Comparison of ENCODE assay signal across 13 cellular contexts in the genomic region with DNA sequence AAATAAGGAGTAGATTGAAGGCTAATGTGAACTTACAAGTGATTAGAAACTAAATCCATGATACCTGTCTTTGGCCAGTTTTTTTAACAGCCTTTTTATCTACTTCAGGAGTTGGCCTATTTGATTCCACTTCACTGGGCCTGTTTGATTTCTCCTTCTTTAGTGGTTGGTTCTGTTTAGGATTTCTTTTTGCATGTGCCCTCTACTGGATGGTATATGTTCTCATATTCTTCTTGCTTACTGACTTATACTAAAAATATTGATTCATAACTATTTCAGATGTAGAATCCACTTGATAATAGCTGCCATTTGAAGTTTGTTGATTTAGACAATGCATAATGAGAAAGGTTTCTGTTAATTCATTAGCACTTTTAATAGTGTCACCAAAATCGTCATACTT. TPM values are rescaled to one million over a fixed set of nuclear protein-coding genes. Genes with fewer than 3 reads are reported as not detected.
DNase-seq lines count a peak whose midpoint lies in the region; ATAC-seq and TF ChIP-seq lines count a peak whose summit lies in the region.
"Had no signal": no experiment of that assay in that cellular context is flagged by ENCODE, and none has a peak within 500 bp of the region (broad histone marks: within the 10 kb centered on the region; RNA-seq: fewer than 3 reads in every experiment).

No MANE protein-coding gene starts in this region.

- peaks cover 6% of the 10 kb centered on the region for H3K4me1 ChIP-seq in left ventricle myocardium inferior
- no peaks in the 10 kb centered on the region for H3K4me1 ChIP-seq in right cardiac atrium (ENCODE audit: control insufficient read depth, insufficient read depth, low read length)
- H3K4me1 ChIP-seq in Panc1 (ENCODE audit: control insufficient read depth, insufficient read depth, low read length), result no peaks in the 10 kb centered on the region; the same call in 1 of the 2 replicates
- H3K4me1 ChIP-seq in subcutaneous abdominal adipose tissue (ENCODE audit: control insufficient read depth in 5 of 5, insufficient read depth in 5 of 5, low read length in 5 of 5), result no peaks in the 10 kb centered on the region

- intact Hi-C loops in left ventricle myocardium inferior (cut with micrococcal nuclease), result no loop called here
- intact Hi-C loops in right cardiac atrium (cut with DNase I), result no loop called here
- intact Hi-C loops in Panc1 (cut with micrococcal nuclease; ENCODE audit: unreplicated experiment), result loop anchor here (10.0 kb wide), 1 partner anchor 101 kb away; no protein-coding TSS in a partner anchor
- intact Hi-C loops in sciatic nerve (cut with DNase I), result no loop called here

- no peaks in the 10 kb centered on the region for H3K27me3 ChIP-seq in left ventricle myocardium inferior (ENCODE audit: low read depth)
- no peaks in the 10 kb centered on the region for H3K27me3 ChIP-seq in right cardiac atrium (ENCODE audit: control insufficient read depth, insufficient read depth)
- no peaks in the 10 kb centered on the region for H3K27me3 ChIP-seq in Panc1 (ENCODE audit: control insufficient read depth, insufficient read depth, low read length)
- no peaks in the 10 kb centered on the region for H3K27me3 ChIP-seq in subcutaneous abdominal adipose tissue (ENCODE audit: control insufficient read depth in 5 of 5, insufficient read depth in 4 of 5, low read length in 5 of 5)

- H3K36me3 ChIP-seq in left ventricle myocardium inferior (peaks cover 66% of the 10 kb centered on the region), Panc1 (ENCODE audit: control insufficient read depth, insufficient read depth, low read length) (peaks cover 6% of the 10 kb centered on the region; the same call in 1 of the 2 replicates), subcutaneous abdominal adipose tissue (ENCODE audit: control insufficient read depth in 5 of 5, insufficient read depth in 5 of 5, low read length in 5 of 5) (peaks cover 13 to 42% (median 20%) of the 10 kb centered on the region in 5 donors)

- WGBS in right cardiac atrium, result 90% methylated on average over 1 of the region's 1 CpG

- POLR2A ChIA-PET in Panc1 (lab: Charles Lee), result no interaction called here

- in situ Hi-C loops in Panc1 (cut with HindIII; ENCODE audit: low pct_unique_long_range_greater_than_20kb, low sequenced_read_pairs), result no loop called here

- DNase-seq in left ventricle myocardium inferior (no peak), right cardiac atrium (no peak), Panc1 (ENCODE audit: low read depth, low spot score) (no peak), epithelial cell of esophagus (ENCODE audit: low read depth) (peak; percentile 5), sciatic nerve (ENCODE audit: low spot score) (no peak), superior temporal gyrus (ENCODE audit: extremely low spot score) (no peak)
- DNase-seq in stimulated activated CD8-positive, alpha-beta memory T cell treated with anti-CD3 and anti-CD28 coated beads, Interleukin-4, amount 100 ng/mL, for 48 hours, result no peak
- DNase-seq: AML-193, NCI-H345 had no signal

- TF ChIP-seq CTCF in left ventricle myocardium inferior (IDR thresholded peaks at IDR 0.05; ENCODE audit: borderline replicate concordance), result peak; percentile 28
- peak; percentile 26; the same call in 1 of the 2 replicates for TF ChIP-seq CTCF in Panc1 (IDR thresholded peaks at IDR 0.05)
- TF ChIP-seq CTCF in epithelial cell of esophagus (IDR thresholded peaks at IDR 0.05; ENCODE audit: insufficient read depth, low read depth, low read length, missing control alignments), result peak; percentile 10

- BruUV-seq in Panc1 (replicated peaks; lab: Mats Ljungman, UMichigan), result no TSS peak

- H3K4me3 ChIP-seq in left ventricle myocardium inferior, result no peak overlapping the region
- H3K4me3 ChIP-seq in right cardiac atrium (ENCODE audit: low read length), result no peak overlapping the region
- no peak overlapping the region for H3K4me3 ChIP-seq in Panc1 (ENCODE audit: low read depth in 2 of 2, low read length in 2 of 2)
- H3K4me3 ChIP-seq in epithelial cell of esophagus (ENCODE audit: low read length), result no peak overlapping the region
- H3K4me3 ChIP-seq in subcutaneous abdominal adipose tissue (ENCODE audit: low read depth in 1 of 5, low read length in 5 of 5), result no peak overlapping the region
- H3K4me3 ChIP-seq: SK-N-MC had no signal

- ATAC-seq in right cardiac atrium (no peak), Panc1 (no peak), sciatic nerve (no peak)
- ATAC-seq: activated CD4-positive, CD25-positive, alpha-beta regulatory T cell treated with anti-CD3 and anti-CD28 coated beads, Interleukin-2, amount 50 U/mL, for 24 hours; esophagus mucosa had no signal

- no peaks in the 10 kb centered on the region for H3K9me3 ChIP-seq in left ventricle myocardium inferior (replicated peaks)
- no peaks in the 10 kb centered on the region for H3K9me3 ChIP-seq in right cardiac atrium (ENCODE audit: control insufficient read depth, low read length)
- H3K9me3 ChIP-seq in Panc1 (ENCODE audit: control insufficient read depth, insufficient read depth, low read depth, low read length), result no peaks in the 10 kb centered on the region
- H3K9me3 ChIP-seq in subcutaneous abdominal adipose tissue (ENCODE audit: control insufficient read depth in 5 of 5, low read length in 5 of 5), result no peaks in the 10 kb centered on the region

- CTCF ChIA-PET in Panc1 (lab: Charles Lee), result interaction anchor here (0.6 kb wide), 1 partner anchor 212 kb away, joined by 13 read pairs; no protein-coding TSS in a partner anchor

- H3K27ac ChIP-seq in left ventricle myocardium inferior (replicated peaks), result no peak overlapping the region
- H3K27ac ChIP-seq in right cardiac atrium (ENCODE audit: low read length), result no peak overlapping the region
- no peak overlapping the region for H3K27ac ChIP-seq in Panc1 (ENCODE audit: low read length)
- peak overlapping the region; percentile 25 for H3K27ac ChIP-seq in subcutaneous abdominal adipose tissue (ENCODE audit: low read depth, low read length)
- H3K27ac ChIP-seq: SK-N-MC had no signal

- H3K9ac ChIP-seq in subcutaneous abdominal adipose tissue (ENCODE audit: low read length in 5 of 5), result no peak overlapping the region

RNA-seq across cellular contexts. Expression of a gene that starts 53.9 kb away (rescaled TPM):
- total RNA-seq in left ventricle myocardium inferior (53.7 TPM), right cardiac atrium (10 to 100 TPM; 51.7 to 57.3 (median 54.7) TPM), Panc1 (2021; ENCODE audit: unreplicated experiment) (39.2 TPM), sciatic nerve (57.5 TPM)
- 35.3 TPM for polyA plus RNA-seq in right cardiac atrium
- 20.3 TPM for polyA plus RNA-seq in Panc1 (2012; ENCODE audit: insufficient read length)
